30 cellular contexts compared by ENCODE assay signal in the genomic region with DNA sequence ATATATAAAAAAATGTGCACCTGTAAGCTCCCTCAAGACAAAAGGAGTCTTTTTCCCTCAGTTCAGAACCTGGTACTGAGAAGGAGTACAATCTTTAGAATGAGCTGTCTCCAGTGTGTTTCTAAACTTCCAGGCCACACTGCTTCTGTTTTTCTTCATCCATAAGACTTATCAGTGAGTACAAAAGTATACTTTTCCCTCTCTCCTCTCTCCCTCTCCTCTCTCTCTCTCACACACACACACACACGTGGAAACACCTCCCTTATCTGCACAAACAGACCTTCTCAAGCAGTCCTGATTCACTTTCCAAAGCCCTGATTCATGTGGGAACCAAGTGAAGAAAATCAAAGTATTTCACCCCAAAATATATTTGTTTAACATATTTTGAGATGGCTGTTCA.
"Had no signal": no experiment of that assay in that cellular context is flagged by ENCODE, and none has a peak within 500 bp of the region (broad histone marks: within the 10 kb centered on the region; RNA-seq: fewer than 3 reads in every experiment).

No MANE protein-coding gene starts in this region.

- H3K27ac ChIP-seq: Peyer's patch, RWPE1, SJCRH30, WERI-Rb-1 had no signal

- H3K4me2 ChIP-seq: SK-N-SH had no signal

- H3K27ac Mint-ChIP-seq: activated CD8-positive, alpha-beta memory T cell treated with anti-CD3 and anti-CD28 coated beads, Interleukin-2, amount 10 ng/mL, durations not matched to agents 7 days and 5 days; activated naive CD4-positive, alpha-beta T cell treated with anti-CD3 and anti-CD28 coated beads for 36 hours; activated naive CD8-positive, alpha-beta T cell; activated T-cell treated with anti-CD3 and anti-CD28 coated beads, Interleukin-2, amount 50 U/mL, for 24 hours; activated T-helper 1 cell treated with anti-CD3 and anti-CD28 coated beads, Interleukin-12 subunit alpha, Interleukin-12 subunit beta, Interleukin-2, Interleukin-4 antibody, amounts not matched to agents 30 ng/mL and 10 ng/mL and 1 ng/mL, durations not matched to agents 14 hours and 24 hours and 36 hours; T-helper 1 cell treated with Interleukin-12 subunit alpha and Interleukin-12 subunit beta and Interleukin-4 antibody, amounts not matched to agents 30 μg/mL and 1 μg/mL, for 36 hours had no signal

- H3K9me3 ChIP-seq: Peyer's patch, SJCRH30, SK-N-SH had no signal

- DNase-seq: activated CD4-positive, alpha-beta T cell treated with anti-CD3 and anti-CD28 coated beads for 4 hours; activated CD4-positive, alpha-beta T cell treated with anti-CD3 and anti-CD28 coated beads, Interleukin-2, amount 50 U/mL, for 48 hours; activated CD8-positive, alpha-beta memory T cell treated with anti-CD3 and anti-CD28 coated beads, Interleukin-2, amount 10 ng/mL, durations not matched to agents 7 days and 5 days; activated gamma-delta T cell; activated naive CD4-positive, alpha-beta T cell treated with anti-CD3 and anti-CD28 coated beads for 36 hours; activated T-cell treated with anti-CD3 and anti-CD28 coated beads, Interleukin-2, amount 50 U/mL, for 24 hours; central memory CD4-positive, alpha-beta T cell; IMR-90; Kasumi-1; KBM-7; NCI-H1105 treated with DMSO at 0.1 percent for 48 hours; NCI-H1436 treated with DMSO at 0.1 percent for 48 hours; NCI-H187; NCI-H2081; NCI-H2171; NCI-H226; NCI-H510A; NCI-H526 treated with DMSO at 0.1 percent for 48 hours; NCI-H82; Peyer's patch; Right ventricle myocardium superior; SJCRH30; SK-N-SH; SW 1271; WERI-Rb-1 had no signal

- H3K9ac ChIP-seq: SK-N-SH had no signal

- ATAC-seq: activated CD4-positive, CD25-positive, alpha-beta regulatory T cell treated with anti-CD3 and anti-CD28 coated beads, Interleukin-2, amount 50 U/mL, for 24 hours; activated CD8-positive, alpha-beta memory T cell treated with anti-CD3 and anti-CD28 coated beads, Interleukin-2, amount 10 ng/mL, durations not matched to agents 7 days and 5 days had no signal

- H3K4me3 Mint-ChIP-seq: activated CD8-positive, alpha-beta memory T cell treated with anti-CD3 and anti-CD28 coated beads, Interleukin-2, amount 10 ng/mL, durations not matched to agents 7 days and 5 days; activated naive CD4-positive, alpha-beta T cell treated with anti-CD3 and anti-CD28 coated beads for 36 hours; activated naive CD8-positive, alpha-beta T cell; activated T-cell treated with anti-CD3 and anti-CD28 coated beads, Interleukin-2, amount 50 U/mL, for 24 hours; activated T-helper 1 cell treated with anti-CD3 and anti-CD28 coated beads, Interleukin-12 subunit alpha, Interleukin-12 subunit beta, Interleukin-2, Interleukin-4 antibody, amounts not matched to agents 30 ng/mL and 10 ng/mL and 1 ng/mL, durations not matched to agents 14 hours and 24 hours and 36 hours; T-helper 1 cell treated with Interleukin-12 subunit alpha and Interleukin-12 subunit beta and Interleukin-4 antibody, amounts not matched to agents 30 μg/mL and 1 μg/mL, for 36 hours had no signal

- H3K4me1 Mint-ChIP-seq: activated CD8-positive, alpha-beta memory T cell treated with anti-CD3 and anti-CD28 coated beads, Interleukin-2, amount 10 ng/mL, durations not matched to agents 7 days and 5 days had no signal

- H3K4me3 ChIP-seq: Peyer's patch, SJCRH30 had no signal

- H3K4me1 ChIP-seq: Peyer's patch, SJCRH30 had no signal

- H3K36me3 ChIP-seq: Peyer's patch, SJCRH30, WERI-Rb-1 had no signal

- H3K36me3 Mint-ChIP-seq: activated CD8-positive, alpha-beta memory T cell treated with anti-CD3 and anti-CD28 coated beads, Interleukin-2, amount 10 ng/mL, durations not matched to agents 7 days and 5 days; activated naive CD8-positive, alpha-beta T cell had no signal

- H3K9me3 Mint-ChIP-seq: activated naive CD4-positive, alpha-beta T cell treated with anti-CD3 and anti-CD28 coated beads for 36 hours; activated T-cell treated with anti-CD3 and anti-CD28 coated beads, Interleukin-2, amount 50 U/mL, for 24 hours; activated T-helper 1 cell treated with anti-CD3 and anti-CD28 coated beads, Interleukin-12 subunit alpha, Interleukin-12 subunit beta, Interleukin-2, Interleukin-4 antibody, amounts not matched to agents 30 ng/mL and 10 ng/mL and 1 ng/mL, durations not matched to agents 14 hours and 24 hours and 36 hours; T-helper 1 cell treated with Interleukin-12 subunit alpha and Interleukin-12 subunit beta and Interleukin-4 antibody, amounts not matched to agents 30 μg/mL and 1 μg/mL, for 36 hours had no signal

- H3K27me3 ChIP-seq: Peyer's patch, SJCRH30 had no signal
